Comparison of ENCODE assay signal across 8 cellular contexts in genomic region chr17:3695723-3696411, GRCh38. TPM values are rescaled to one million over a fixed set of nuclear protein-coding genes. Genes with fewer than 3 reads are reported as not detected.
DNase-seq lines count a peak whose midpoint lies in the region; ATAC-seq and TF ChIP-seq lines count a peak whose summit lies in the region.

Gene P2RX5 (minus strand): TSS chr17:3696155. CDS start chr17:3696005, 150 bp downstream.

- peak within 1 kb of the TSS; percentile 71 for H2AFZ ChIP-seq in DND-41 (ENCODE audit: low read depth, low read length)

- no peak within 1 kb of the TSS for H3K27ac ChIP-seq in DND-41 (ENCODE audit: low read length)
- no peak within 1 kb of the TSS for H3K27ac ChIP-seq in aorta (ENCODE audit: low read depth in 1 of 2, low read length in 2 of 2)

- H3K36me3 ChIP-seq in DND-41 (ENCODE audit: insufficient read depth, low read length) = no peaks in the 10 kb centered on the region
- no peaks in the 10 kb centered on the region for H3K36me3 ChIP-seq in aorta (ENCODE audit: control insufficient read depth in 1 of 2, insufficient read depth in 2 of 2, low read length in 1 of 2)

- peaks cover 34% of the 10 kb centered on the region for H3K4me1 Mint-ChIP-seq in activated CD4-positive, alpha-beta memory T cell treated with anti-CD3 and anti-CD28 coated beads, Interleukin-2, amount 10 ng/mL, durations not matched to agents 7 days and 5 days
- peaks cover 33 to 48% of the 10 kb centered on the region in 2 donors for H3K4me1 Mint-ChIP-seq in natural killer cell treated with Interleukin-12 subunit alpha and Interleukin-12 subunit beta and Interleukin-15 and Interleukin-18, amount 100 ng/mL, for 72 hours (ENCODE audit: low read depth in 2 of 2)

- peaks cover 23% of the 10 kb centered on the region for H3K4me1 ChIP-seq in DND-41 (ENCODE audit: insufficient read depth, low read length)
- H3K4me1 ChIP-seq in aorta (ENCODE audit: control insufficient read depth in 1 of 2, insufficient read depth in 2 of 2, low read length in 2 of 2) = no peaks in the 10 kb centered on the region

- H3K4me3 ChIP-seq in DND-41 (ENCODE audit: low read depth in 1 of 2, low read length in 2 of 2) (peak within 1 kb of the TSS; percentile 32 to 63; a peak in 3 of 4 replicates), epithelial cell of proximal tubule (ENCODE audit: low read depth, low read length) (peak within 1 kb of the TSS; percentile 62), aorta (ENCODE audit: low read length in 2 of 2) (peak within 1 kb of the TSS in 1 of 2 donors; percentile 26)
- peak within 1 kb of the TSS; percentile 77 for H3K4me3 ChIP-seq in Jurkat, Clone E6-1 (ENCODE audit: low read length)

- peak within 1 kb of the TSS; percentile 96 for H3K4me2 ChIP-seq in DND-41 (ENCODE audit: insufficient read depth, low read length)

- peaks cover 3% of the 10 kb centered on the region for H3K9me3 ChIP-seq in DND-41 (ENCODE audit: insufficient read depth, low read length, severe bottlenecking)
- H3K9me3 ChIP-seq in aorta (ENCODE audit: control insufficient read depth, low read length) = peaks cover 3% of the 10 kb centered on the region

- TF ChIP-seq CTCF in DND-41 (IDR thresholded peaks at IDR 0.05; ENCODE audit: borderline replicate concordance, extremely low read depth, low read length, poor library complexity, severe bottlenecking) (no peak), epithelial cell of proximal tubule (conservative IDR thresholded peaks at IDR 0.05; ENCODE audit: low read depth, low read length) (no peak)

- CTCF ChIA-PET in activated CD4-positive, alpha-beta memory T cell treated with anti-CD3 and anti-CD28 coated beads, Interleukin-2, amount 10 ng/mL, durations not matched to agents 7 days and 5 days (lab: Charles Lee) = interaction anchor here (0.5 to 2.4 kb wide), 9 partner anchors 13 to 132 kb away, joined by 3 to 12 read pairs (median 5); partner anchors contain the start of genes HASPIN and SHPK

- peak within 1 kb of the TSS; percentile 85 for H3K4me3 Mint-ChIP-seq in activated CD4-positive, alpha-beta memory T cell treated with anti-CD3 and anti-CD28 coated beads, Interleukin-2, amount 10 ng/mL, durations not matched to agents 7 days and 5 days
- H3K4me3 Mint-ChIP-seq in natural killer cell treated with Interleukin-12 subunit alpha and Interleukin-12 subunit beta and Interleukin-15 and Interleukin-18, amount 100 ng/mL, for 72 hours = peak within 1 kb of the TSS; percentile 95

- no peaks in the 10 kb centered on the region for H4K20me1 ChIP-seq in DND-41 (ENCODE audit: insufficient read depth, low read length)

- H3K9me3 Mint-ChIP-seq in activated CD4-positive, alpha-beta memory T cell treated with anti-CD3 and anti-CD28 coated beads, Interleukin-2, amount 10 ng/mL, durations not matched to agents 7 days and 5 days = no peaks in the 10 kb centered on the region
- H3K9me3 Mint-ChIP-seq in natural killer cell treated with Interleukin-12 subunit alpha and Interleukin-12 subunit beta and Interleukin-15 and Interleukin-18, amount 100 ng/mL, for 72 hours = no peaks in the 10 kb centered on the region

- intact Hi-C loops in aorta (cut with DNase I) = no loop called here

- no peaks in the 10 kb centered on the region for H3K79me2 ChIP-seq in DND-41 (ENCODE audit: insufficient read depth, low read length)

- peak within 1 kb of the TSS; percentile 54 for H3K9ac ChIP-seq in DND-41 (ENCODE audit: low read depth, low read length)

- H3K36me3 Mint-ChIP-seq in activated CD4-positive, alpha-beta memory T cell treated with anti-CD3 and anti-CD28 coated beads, Interleukin-2, amount 10 ng/mL, durations not matched to agents 7 days and 5 days (ENCODE audit: low read depth) = peaks cover 11% of the 10 kb centered on the region
- H3K36me3 Mint-ChIP-seq in natural killer cell treated with Interleukin-12 subunit alpha and Interleukin-12 subunit beta and Interleukin-15 and Interleukin-18, amount 100 ng/mL, for 72 hours = peaks cover 34% of the 10 kb centered on the region

- WGBS in aorta, 2 donors = 1% methylated on average over 55 to 65 of the region's 65 CpGs

- H3K27ac Mint-ChIP-seq in activated CD4-positive, alpha-beta memory T cell treated with anti-CD3 and anti-CD28 coated beads, Interleukin-2, amount 10 ng/mL, durations not matched to agents 7 days and 5 days = peak within 1 kb of the TSS; percentile 79
- H3K27ac Mint-ChIP-seq in natural killer cell treated with Interleukin-12 subunit alpha and Interleukin-12 subunit beta and Interleukin-15 and Interleukin-18, amount 100 ng/mL, for 72 hours = peak within 1 kb of the TSS; percentile 90 to 93

- no peaks in the 10 kb centered on the region for H3K27me3 Mint-ChIP-seq in activated CD4-positive, alpha-beta memory T cell treated with anti-CD3 and anti-CD28 coated beads, Interleukin-2, amount 10 ng/mL, durations not matched to agents 7 days and 5 days
- H3K27me3 Mint-ChIP-seq in natural killer cell treated with Interleukin-12 subunit alpha and Interleukin-12 subunit beta and Interleukin-15 and Interleukin-18, amount 100 ng/mL, for 72 hours = no peaks in the 10 kb centered on the region

- peak; percentile 77 for DNase-seq in DND-41
- DNase-seq in Jurkat, Clone E6-1 (ENCODE audit: low read depth, low spot score) = peak; percentile 55
- peak; percentile 61 for DNase-seq in activated CD4-positive, alpha-beta memory T cell treated with anti-CD3 and anti-CD28 coated beads, Interleukin-2, amount 10 ng/mL, durations not matched to agents 7 days and 5 days
- DNase-seq in epithelial cell of proximal tubule (ENCODE audit: low read depth) = no peak
- DNase-seq in natural killer cell treated with Interleukin-12 subunit alpha and Interleukin-12 subunit beta and Interleukin-15 and Interleukin-18, amount 100 ng/mL, for 72 hours (ENCODE audit: low spot score) = peak; percentile 91
- peak in 1 of 2 donors; percentile 78 for DNase-seq in aorta

- peak; percentile 82 for ATAC-seq in DND-41 (ENCODE audit: insufficient read depth, low read depth)
- ATAC-seq in natural killer cell treated with Interleukin-12 subunit alpha and Interleukin-12 subunit beta and Interleukin-15 and Interleukin-18, amount 100 ng/mL, for 72 hours = peak; percentile 80 to 85
- ATAC-seq in aorta (ENCODE audit: low FRiP score) = peak; percentile 47
- ATAC-seq in HG02938 (IDR thresholded peaks at IDR 0.05; ENCODE audit: unreplicated experiment) = no peak
- no peak for ATAC-seq in HG03565 (IDR thresholded peaks at IDR 0.05; ENCODE audit: unreplicated experiment)

- POLR2A ChIA-PET in activated CD4-positive, alpha-beta memory T cell treated with anti-CD3 and anti-CD28 coated beads, Interleukin-2, amount 10 ng/mL, durations not matched to agents 7 days and 5 days (lab: Charles Lee) = interaction anchor here (0.7 to 5.8 kb wide), 10 partner anchors 10 to 54 kb away, joined by 3 to 74 read pairs (median 5); partner anchors contain the start of genes EMC6, HASPIN and TAX1BP3

- H3K27me3 ChIP-seq in DND-41 (ENCODE audit: insufficient read depth, low read length, poor library complexity) = peaks cover 8% of the 10 kb centered on the region
- H3K27me3 ChIP-seq in aorta (ENCODE audit: control insufficient read depth in 1 of 2, insufficient read depth in 2 of 2, low read length in 1 of 2) = no peaks in the 10 kb centered on the region

RNA-seq across cellular contexts. Expression of gene P2RX5, which starts in this region (rescaled TPM):
- 54.5 TPM for polyA plus RNA-seq in Jurkat, Clone E6-1 (2012; ENCODE audit: insufficient read depth, insufficient read length)
- total RNA-seq in activated CD4-positive, alpha-beta memory T cell treated with anti-CD3 and anti-CD28 coated beads, Interleukin-2, amount 10 ng/mL, durations not matched to agents 7 days and 5 days = 10 to 100 TPM; 30.8 to 31.1 TPM
- total RNA-seq in epithelial cell of proximal tubule (2.3 and 4.8 TPM in 2 replicates), aorta (1 to 10 TPM; 1.0 to 1.3 TPM)
- total RNA-seq in natural killer cell treated with Interleukin-12 subunit alpha and Interleukin-12 subunit beta and Interleukin-15 and Interleukin-18, amount 100 ng/mL, for 72 hours = 1,000 to 10,000 TPM; 2,596 to 3,366 TPM
- polyA plus RNA-seq in aorta = 1 to 10 TPM in 1 of 2 donors, under 1 TPM in 1; 0.61 to 4.9 TPM

Comparison
In these comparisons a context has a peak if more than half of its experiments do, and no peak if none do; other contexts are left out.
1. RNA of gene P2RX5 (total RNA-seq): 2,596 to 3,366 TPM in natural killer cell treated with Interleukin-12 subunit alpha and Interleukin-12 subunit beta and Interleukin-15 and Interleukin-18, amount 100 ng/mL, for 72 hours; 30.8 to 31.1 TPM in activated CD4-positive, alpha-beta memory T cell treated with anti-CD3 and anti-CD28 coated beads, Interleukin-2, amount 10 ng/mL, durations not matched to agents 7 days and 5 days, 2.3 to 4.8 TPM in epithelial cell of proximal tubule and 1.0 to 1.3 TPM in aorta; every median in the first group is over 10 times any median in the second.
2. ATAC-seq: peak in DND-41 (single experiment), natural killer cell treated with Interleukin-12 subunit alpha and Interleukin-12 subunit beta and Interleukin-15 and Interleukin-18, amount 100 ng/mL, for 72 hours (2 of 2) and aorta (single experiment); none in HG02938 (single experiment) and HG03565 (single experiment).